ENCODE assay signal across 2 cellular contexts in the genomic region with DNA sequence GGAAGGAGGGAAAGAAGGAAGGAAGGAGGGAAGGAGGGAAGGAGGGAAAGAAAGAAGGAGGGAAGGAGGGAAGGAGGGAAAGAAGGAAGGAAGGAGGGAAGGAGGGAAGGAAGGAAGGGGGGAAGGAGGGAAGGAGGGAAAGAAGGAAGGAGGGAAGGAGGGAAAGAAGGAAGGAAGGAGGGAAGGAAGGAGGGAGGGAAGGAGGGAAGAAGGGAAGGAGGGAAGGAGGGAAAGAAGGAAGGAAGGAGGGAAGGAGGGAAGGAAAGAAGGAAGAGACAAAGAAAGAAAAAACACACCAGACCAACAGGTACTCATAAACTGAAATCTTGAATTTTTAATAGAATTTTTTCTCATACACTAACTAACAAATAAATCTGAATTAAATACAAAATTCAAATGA.
A peak's percentile ranks its signal among the peaks of the same experiment; 100 is the strongest.
TF ChIP-seq lines count a peak whose summit lies in the region.

No MANE protein-coding gene starts in this region.

TF ChIP-seq in HEK293, 187 proteins besides CTCF, POLR2A, EP300 and RAD21:
- peak; percentile 85 for TF ChIP-seq ZNF366 (tag by site-specific recombination; conservative IDR thresholded peaks at IDR 0.05)

TF ChIP-seq in K562, 482 proteins besides CTCF, POLR2A, EP300 and RAD21:
- peak; percentile 13 for TF ChIP-seq PCBP2 (IDR thresholded peaks at IDR 0.05; ENCODE audit: low read depth, low read length, poor library complexity, severe bottlenecking)
